27 cellular contexts compared by ENCODE assay signal in the genomic region with DNA sequence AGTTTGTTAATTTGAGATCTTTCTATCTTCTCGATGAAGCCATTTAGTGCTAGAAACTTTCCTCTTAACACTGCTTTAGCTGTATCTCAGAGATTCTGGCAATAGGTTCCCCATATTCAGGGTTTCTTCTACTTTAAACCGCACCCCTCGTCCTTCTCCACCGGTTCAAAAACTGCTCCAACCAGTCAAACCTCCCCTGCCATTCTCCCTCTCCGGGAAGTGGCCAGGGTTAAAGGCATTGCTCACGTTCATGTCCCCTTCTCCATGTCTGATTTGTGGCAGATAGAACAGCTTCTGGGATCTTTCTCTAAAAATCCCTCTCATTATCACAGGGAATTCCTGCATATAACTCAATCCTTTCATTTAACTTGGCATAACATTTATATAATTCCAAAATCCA. TPM values are rescaled to one million over a fixed set of nuclear protein-coding genes. Genes with fewer than 3 reads are reported as not detected.
"Had no signal": no experiment of that assay in that cellular context is flagged by ENCODE, and none has a peak within 500 bp of the region (broad histone marks: within the 10 kb centered on the region; RNA-seq: fewer than 3 reads in every experiment).

No MANE protein-coding gene starts in this region.

- H3K79me2 ChIP-seq: parathyroid adenoma had no signal

- H3K27ac ChIP-seq: dorsolateral prefrontal cortex, epithelial cell of prostate, esophagus squamous epithelium, heart right ventricle, neural progenitor cell, parathyroid adenoma, right lobe of liver, thoracic aorta, tibial nerve, vagina had no signal

- H3K27me3 ChIP-seq: neural progenitor cell, right lobe of liver, vagina had no signal

- ATAC-seq: heart right ventricle; left lobe of liver; right lobe of liver; stimulated activated naive B cell treated with anti-CD40 and anti-IgM and Interleukin-4, amounts not matched to agents 10 μg/mL and 1 μg/mL and 100 μg/mL, for 72 hours had no signal

- H3K4me2 ChIP-seq: neural progenitor cell had no signal

- H3K27ac Mint-ChIP-seq: memory B cell; naive B cell; nephron; neural progenitor cell; progenitor cell of endocrine pancreas; stimulated activated naive B cell treated with anti-CD40 and anti-IgM and Interleukin-4, amounts not matched to agents 10 μg/mL and 1 μg/mL and 100 μg/mL, for 72 hours; stimulated activated naive CD8-positive, alpha-beta T cell treated with anti-CD3 and anti-CD28 coated beads, Interleukin-15, Interleukin-2, amounts not matched to agents 100 ng/mL and 50 ng/mL, for 24 hours had no signal

- H3K4me1 Mint-ChIP-seq: memory B cell; naive B cell; stimulated activated naive B cell treated with anti-CD40 and anti-IgM and Interleukin-4, amounts not matched to agents 10 μg/mL and 1 μg/mL and 100 μg/mL, for 72 hours had no signal

- H3K4me1 ChIP-seq: heart right ventricle, parathyroid adenoma, tibial nerve, vagina had no signal

- H2AFZ ChIP-seq: neural progenitor cell, parathyroid adenoma had no signal

- H3K9me3 Mint-ChIP-seq: memory B cell; stimulated activated naive B cell treated with anti-CD40 and anti-IgM and Interleukin-4, amounts not matched to agents 10 μg/mL and 1 μg/mL and 100 μg/mL, for 72 hours; stimulated activated naive CD8-positive, alpha-beta T cell treated with anti-CD3 and anti-CD28 coated beads, Interleukin-15, Interleukin-2, amounts not matched to agents 100 ng/mL and 50 ng/mL, for 24 hours had no signal

- DNase-seq: dorsolateral prefrontal cortex; effector CD4-positive, alpha-beta T cell; esophagus squamous epithelium; foreskin melanocyte; glutamatergic neuron; heart right ventricle; hippocampal formation; islet precursor cell; naive B cell; right lobe of liver; small intestine; stimulated activated CD4-positive, alpha-beta T cell treated with anti-CD3 and anti-CD28 coated beads, Interleukin-15, amount 100 ng/mL, for 24 hours; stimulated activated CD4-positive, alpha-beta T cell treated with anti-CD3 and anti-CD28 coated beads, Interleukin-2, amount 100 ng/mL, for 48 hours; stimulated activated naive B cell treated with anti-CD40 and anti-IgM and Interleukin-4, amounts not matched to agents 10 μg/mL and 1 μg/mL and 100 μg/mL, for 72 hours had no signal

- H3K36me3 ChIP-seq: esophagus squamous epithelium, heart right ventricle, neural progenitor cell, thoracic aorta, tibial nerve, vagina had no signal

- H3K36me3 Mint-ChIP-seq: memory B cell; naive B cell; neural progenitor cell; stimulated activated naive B cell treated with anti-CD40 and anti-IgM and Interleukin-4, amounts not matched to agents 10 μg/mL and 1 μg/mL and 100 μg/mL, for 72 hours had no signal

- H3K9me3 ChIP-seq: esophagus squamous epithelium, heart right ventricle, right lobe of liver, thoracic aorta, tibial nerve, vagina had no signal

- H3K4me3 ChIP-seq: dorsolateral prefrontal cortex, esophagus squamous epithelium, heart right ventricle, lung, neural progenitor cell, right lobe of liver, thoracic aorta, tibial nerve, vagina had no signal

- H3K4me3 Mint-ChIP-seq: memory B cell; naive B cell; nephron; neural progenitor cell; stimulated activated naive B cell treated with anti-CD40 and anti-IgM and Interleukin-4, amounts not matched to agents 10 μg/mL and 1 μg/mL and 100 μg/mL, for 72 hours; stimulated activated naive CD8-positive, alpha-beta T cell treated with anti-CD3 and anti-CD28 coated beads, Interleukin-15, Interleukin-2, amounts not matched to agents 100 ng/mL and 50 ng/mL, for 24 hours had no signal

RNA-seq across cellular contexts. Expression of a gene that starts 14.4 kb away (rescaled TPM):
- total RNA-seq: mononuclear cell had no signal
